ENCODE assay signal across 9 cellular contexts in the genomic region with DNA sequence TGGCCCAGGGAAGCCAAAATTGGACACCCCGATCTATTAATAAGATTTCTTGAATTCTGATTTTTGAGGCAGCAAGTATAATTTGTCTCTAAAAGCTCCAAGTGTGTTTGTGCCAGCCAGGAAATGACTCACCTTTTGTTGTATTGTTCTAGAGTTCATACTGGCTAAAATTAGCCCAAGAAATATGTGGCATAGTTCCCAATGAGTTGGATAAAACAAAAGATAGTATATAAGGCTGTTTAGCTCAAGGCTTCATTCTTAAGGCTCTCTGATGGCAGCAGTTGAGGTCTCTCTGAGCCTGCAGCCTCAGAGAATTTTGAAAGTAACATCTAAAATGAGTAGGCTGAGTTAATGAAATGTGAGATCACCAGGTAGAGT. TPM values are rescaled to one million over a fixed set of nuclear protein-coding genes. Genes with fewer than 3 reads are reported as not detected.
DNase-seq lines count a peak whose midpoint lies in the region; ATAC-seq and TF ChIP-seq lines count a peak whose summit lies in the region.
"Had no signal": no experiment of that assay in that cellular context is flagged by ENCODE, and none has a peak within 500 bp of the region (broad histone marks: within the 10 kb centered on the region; RNA-seq: fewer than 3 reads in every experiment).

No MANE protein-coding gene starts in this region.

- peaks cover 56% of the 10 kb centered on the region for H3K4me1 ChIP-seq in SJSA1 (replicated peaks)

- intact Hi-C loops in sciatic nerve (cut with DNase I), result no loop called here

- no peak overlapping the region for H3K4me3 ChIP-seq in SJSA1
- no peak overlapping the region for H3K4me3 ChIP-seq in fibroblast of mammary gland (ENCODE audit: control insufficient read depth, low read depth, low read length)

- no peaks in the 10 kb centered on the region for H3K27me3 ChIP-seq in SJSA1 (replicated peaks)

- CTCF ChIA-PET in GM10248 (lab: Yijun Ruan, JAX), result interaction anchor here (1.2 to 2.7 kb wide), 4 partner anchors 8 to 18 kb away, joined by 3 to 16 read pairs (median 8); no protein-coding TSS in a partner anchor

- peak; percentile 77 for DNase-seq in GM04504 (ENCODE audit: low read depth)
- DNase-seq in SJSA1 (ENCODE audit: low read depth in 1 of 2, low spot score in 2 of 2), result peak; percentile 73 to 90
- DNase-seq in fibroblast of mammary gland (ENCODE audit: low read depth), result peak; percentile 89
- no peak for DNase-seq in sciatic nerve (ENCODE audit: low spot score)
- DNase-seq in GF-D8 (lab: John Stamatoyannopoulos, UW), result no peak
- no peak for DNase-seq in GM10248 (ENCODE audit: extremely low spot score)
- DNase-seq in AML-193 (lab: John Stamatoyannopoulos, UW), result no peak
- DNase-seq in NCI-H524 (lab: John Stamatoyannopoulos, UW), result no peak
- DNase-seq: NCI-H1417 had no signal

- H3K27ac ChIP-seq in SJSA1, result peak overlapping the region; percentile 73

- ATAC-seq in sciatic nerve, result peak; percentile 34

- no peaks in the 10 kb centered on the region for H3K9me3 ChIP-seq in SJSA1 (replicated peaks)

- H3K36me3 ChIP-seq in SJSA1, result peaks cover 86% of the 10 kb centered on the region

- TF ChIP-seq CTCF in fibroblast of mammary gland (conservative IDR thresholded peaks at IDR 0.05; ENCODE audit: control insufficient read depth, insufficient read depth, low read depth, low read length), result no peak
- no peak for TF ChIP-seq CTCF in GM10248 (IDR thresholded peaks at IDR 0.05; ENCODE audit: control extremely low read depth, extremely low read depth, low read depth, missing control alignments)

- POLR2A ChIA-PET in GM10248 (lab: Yijun Ruan, JAX), result interaction anchor here (0.6 to 0.7 kb wide), 2 partner anchors 106 to 1615 kb away, joined by 3 to 5 read pairs; no protein-coding TSS in a partner anchor

RNA-seq across cellular contexts. Expression of a gene that starts 21.6 kb away (rescaled TPM):
- total RNA-seq in SJSA1 (2014; rRNA removed; shearing (Covaris generic)), result 46.6 and 65.8 TPM in 2 replicates
- total RNA-seq in sciatic nerve, result 34.6 TPM

RNA-seq across cellular contexts. Expression of a gene that starts 21.7 kb away (rescaled TPM):
- 5.3 and 10.0 TPM in 2 replicates for total RNA-seq in SJSA1 (2014; rRNA removed; shearing (Covaris generic))
- 8.2 TPM for total RNA-seq in sciatic nerve

Comparison
In these comparisons a context has a peak if more than half of its experiments do, and no peak if none do; other contexts are left out.
1. DNase-seq: peak in GM04504 (single experiment), SJSA1 (2 of 2) and fibroblast of mammary gland (single experiment); none in sciatic nerve (single experiment), GF-D8 (single experiment), GM10248 (single experiment), AML-193 (0 of 2) and NCI-H524 (0 of 2).